17 cellular contexts compared by ENCODE assay signal in the genomic region with DNA sequence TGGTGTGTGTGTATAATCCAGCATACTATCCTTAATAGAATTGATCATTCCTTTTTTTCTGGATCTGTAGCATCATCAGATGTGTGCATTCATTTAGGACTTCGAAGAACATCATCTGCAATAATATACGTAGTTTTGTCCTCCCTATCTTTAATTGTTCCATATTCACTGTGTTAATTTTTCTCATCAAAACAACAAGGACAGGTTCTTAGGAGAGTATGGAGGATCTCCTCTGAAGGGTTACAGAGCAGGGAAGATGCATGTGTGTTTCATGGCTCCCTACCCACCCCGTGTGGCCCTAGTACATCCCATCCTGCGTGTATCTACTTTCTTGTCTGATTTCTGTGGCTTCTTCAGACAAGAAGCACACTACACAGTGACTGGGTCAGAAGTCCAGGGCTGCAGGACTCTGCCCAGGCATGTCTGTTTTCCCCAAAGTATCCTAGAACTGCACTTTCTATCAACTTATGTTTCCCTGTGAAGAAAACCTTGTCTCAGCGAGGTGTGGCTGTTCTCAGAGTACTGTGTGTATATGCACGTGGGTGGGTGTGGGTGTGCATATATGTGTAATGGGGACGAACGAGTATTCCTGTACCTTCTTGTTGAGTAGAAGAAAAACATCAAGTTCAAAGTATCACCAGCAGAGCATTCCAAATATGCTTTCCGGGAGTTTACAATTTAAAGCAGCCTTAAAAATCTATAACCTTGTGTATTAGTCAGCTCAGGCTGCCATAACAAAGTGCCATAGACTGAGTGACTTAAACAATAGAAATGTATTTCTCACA.
DNase-seq lines count a peak whose midpoint lies in the region; ATAC-seq, FAIRE-seq and TF ChIP-seq lines count a peak whose summit lies in the region.
"Had no signal": no experiment of that assay in that cellular context is flagged by ENCODE, and none has a peak within 500 bp of the region (broad histone marks: within the 10 kb centered on the region; RNA-seq: fewer than 3 reads in every experiment).

No MANE protein-coding gene starts in this region.

- H3K79me2 ChIP-seq in fibroblast of lung (ENCODE audit: control insufficient read depth, insufficient read depth, low read length) (no peaks in the 10 kb centered on the region), osteoblast (ENCODE audit: insufficient read depth, low read length) (no peaks in the 10 kb centered on the region)

- H4K20me1 ChIP-seq in fibroblast of lung (ENCODE audit: control insufficient read depth, extremely low read depth, insufficient read depth, low read length) (no peaks in the 10 kb centered on the region), osteoblast (ENCODE audit: insufficient read depth, low read length) (no peaks in the 10 kb centered on the region)

- H3K9me3 ChIP-seq in fibroblast of lung (ENCODE audit: control insufficient read depth, insufficient read depth, low read depth, low read length) (no peaks in the 10 kb centered on the region), osteoblast (ENCODE audit: low read depth, low read length) (no peaks in the 10 kb centered on the region)
- H3K9me3 ChIP-seq: BE2C had no signal

- DNase-seq in GM03348 (ENCODE audit: low spot score), result peak; percentile 9
- peak; percentile 16 for DNase-seq in amniotic epithelial cell (ENCODE audit: low read depth)
- DNase-seq in fibroblast of lung (ENCODE audit: low read depth in 2 of 2), result peak; percentile 61
- DNase-seq in osteoblast (ENCODE audit: insufficient read length, low spot score, missing footprints), result no peak
- no peak for DNase-seq in GM19239 (ENCODE audit: insufficient read length, low spot score)
- no peak for DNase-seq in NCI-H82 (lab: John Stamatoyannopoulos, UW)
- no peak for DNase-seq in NCI-H524 treated with DMSO at 0.1 percent for 48 hours (lab: John Stamatoyannopoulos, UW)
- DNase-seq: BE2C; DMS79; midbrain; NCI-H187 treated with DMSO at 0.1 percent for 48 hours; NCI-H526 treated with DMSO at 0.1 percent for 48 hours; posterior cingulate gyrus; stimulated activated CD4-positive, alpha-beta T cell treated with anti-CD3 and anti-CD28 coated beads, Interleukin-15, amount 100 ng/mL, for 24 hours had no signal

- no peaks in the 10 kb centered on the region for H3K27me3 ChIP-seq in fibroblast of lung (ENCODE audit: control insufficient read depth, insufficient read depth, low read length)
- H3K27me3 ChIP-seq in osteoblast (ENCODE audit: insufficient read depth, low read length), result no peaks in the 10 kb centered on the region
- H3K27me3 ChIP-seq: BE2C, gastroesophageal sphincter had no signal

- FAIRE-seq in GM19239 (lab: Jason Lieb, UNC), result no peak
- FAIRE-seq: islet of Langerhans had no signal

- H3K4me2 ChIP-seq in fibroblast of lung (ENCODE audit: extremely low read depth, insufficient read depth, low read length) (no peak overlapping the region), osteoblast (ENCODE audit: insufficient read depth, low read length) (peak overlapping the region; percentile 21)

- no peak overlapping the region for H3K9ac ChIP-seq in fibroblast of lung (ENCODE audit: insufficient read depth, low read length)

- TF ChIP-seq CTCF in fibroblast of lung (conservative IDR thresholded peaks at IDR 0.05 in 1 of 2, IDR thresholded peaks at IDR 0.05 in 1 of 2; ENCODE audit: low read depth in 1 of 2, low read length in 2 of 2) (no peak), osteoblast (IDR thresholded peaks at IDR 0.05; ENCODE audit: extremely low read depth, low read depth, low read length) (no peak)

- H3K27ac ChIP-seq in fibroblast of lung (ENCODE audit: insufficient read depth, low read length) (no peak overlapping the region), osteoblast (ENCODE audit: low read depth, low read length) (peak overlapping the region; percentile 34)
- H3K27ac ChIP-seq: gastroesophageal sphincter had no signal

- H2AFZ ChIP-seq in fibroblast of lung (ENCODE audit: low read length) (no peak overlapping the region), osteoblast (ENCODE audit: low read length) (peak overlapping the region; percentile 86)

- H3K36me3 ChIP-seq in fibroblast of lung (ENCODE audit: control insufficient read depth, insufficient read depth, low read length) (no peaks in the 10 kb centered on the region), osteoblast (ENCODE audit: insufficient read depth, low read length) (no peaks in the 10 kb centered on the region)
- H3K36me3 ChIP-seq: BE2C had no signal

- H3K4me3 ChIP-seq in fibroblast of lung (replicated peaks in 1 of 4; ENCODE audit: control extremely low read depth in 1 of 4, insufficient read depth in 1 of 4, low read depth in 3 of 4, low read length in 4 of 4) (no peak overlapping the region), osteoblast (ENCODE audit: insufficient read depth, low read length) (no peak overlapping the region)
- H3K4me3 ChIP-seq: gastroesophageal sphincter had no signal

- H3K4me1 ChIP-seq in fibroblast of lung (ENCODE audit: control insufficient read depth, extremely low read depth, insufficient read depth, low read length), result no peaks in the 10 kb centered on the region
- H3K4me1 ChIP-seq in osteoblast (ENCODE audit: insufficient read depth, low read length), result peaks cover 10% of the 10 kb centered on the region
- H3K4me1 ChIP-seq: BE2C, gastroesophageal sphincter had no signal

- ATAC-seq in HG03460 (IDR thresholded peaks at IDR 0.05; ENCODE audit: unreplicated experiment), result no peak
- ATAC-seq: gastroesophageal sphincter had no signal

Comparison
In these comparisons a context has a peak if more than half of its experiments do, and no peak if none do; other contexts are left out.
1. DNase-seq: peak in GM03348 (single experiment), amniotic epithelial cell (single experiment) and fibroblast of lung (2 of 2); none in osteoblast (single experiment), GM19239 (single experiment), NCI-H82 (single experiment) and NCI-H524 treated with DMSO at 0.1 percent for 48 hours (single experiment).